Comparison of ENCODE assay signal across 8 cellular contexts in the genomic region with DNA sequence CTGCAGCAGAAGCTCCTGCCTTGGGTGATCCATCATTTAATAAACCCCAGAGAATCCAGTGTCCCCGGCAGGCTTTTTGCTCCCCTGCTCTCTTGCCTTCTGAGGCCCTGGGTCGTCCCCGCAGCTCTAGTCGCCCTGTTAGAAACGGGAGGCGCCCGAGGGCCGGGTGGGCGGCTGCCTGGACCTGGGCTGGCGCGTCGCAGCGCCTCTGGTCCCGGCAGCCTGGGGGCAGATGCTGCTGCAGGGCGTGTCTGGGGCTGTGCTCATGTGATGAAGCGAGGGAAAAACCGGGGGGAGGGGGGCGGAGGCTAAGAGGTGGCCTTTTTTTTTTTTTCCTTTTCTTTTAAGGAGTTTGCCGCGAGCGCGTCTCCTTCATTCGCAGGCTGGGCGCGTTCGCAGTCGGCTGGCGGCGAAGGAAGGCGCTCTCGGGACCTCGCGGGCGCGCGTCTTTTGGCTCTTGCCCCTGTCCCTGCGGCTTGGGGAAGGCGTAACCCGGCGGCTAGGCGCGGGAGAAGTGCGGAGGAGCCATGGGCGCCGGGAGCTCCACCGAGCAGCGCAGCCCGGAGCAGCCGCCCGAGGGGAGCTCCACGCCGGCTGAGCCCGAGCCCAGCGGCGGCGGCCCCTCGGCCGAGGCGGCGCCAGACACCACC. TPM values are rescaled to one million over a fixed set of nuclear protein-coding genes. Genes with fewer than 3 reads are reported as not detected.
A peak's percentile ranks its signal among the peaks of the same experiment; 100 is the strongest.
DNase-seq lines count a peak whose midpoint lies in the region; ATAC-seq, FAIRE-seq and TF ChIP-seq lines count a peak whose summit lies in the region.

No MANE protein-coding gene starts in this region.

- no peak overlapping the region for H3K27ac ChIP-seq in CD4-positive, alpha-beta T cell (ENCODE audit: low read depth, low read length)
- H3K27ac ChIP-seq in HepG2 (ENCODE audit: extremely low read length, insufficient read depth, low read length): no peak overlapping the region

- CTCF ChIA-PET in CD4-positive, alpha-beta T cell (lab: Charles Lee): no interaction called here
- CTCF ChIA-PET in HepG2 (lab: Yijun Ruan, JAX; ENCODE audit: low intra/inter-chr PET ratio, low total read pairs): no interaction called here

- H3K27me3 Mint-ChIP-seq in CD4-positive, alpha-beta T cell: peaks cover 77% of the 10 kb centered on the region
- H3K27me3 Mint-ChIP-seq in T-helper 2 cell treated with Interferon-gamma antibody and Interleukin-4, amounts not matched to agents 5 μg/mL and 100 μg/mL, for 36 hours (ENCODE audit: low read depth): peaks cover 69% of the 10 kb centered on the region

- no peak overlapping the region for H3K9ac ChIP-seq in HepG2 (ENCODE audit: insufficient read depth, low read depth, low read length)

- peak overlapping the region; percentile 78 for H3K4me2 ChIP-seq in HepG2 (ENCODE audit: low read depth, low read length)

- no peaks in the 10 kb centered on the region for H3K36me3 Mint-ChIP-seq in CD4-positive, alpha-beta T cell (ENCODE audit: low read depth)
- no peaks in the 10 kb centered on the region for H3K36me3 Mint-ChIP-seq in T-helper 2 cell treated with Interferon-gamma antibody and Interleukin-4, amounts not matched to agents 5 μg/mL and 100 μg/mL, for 36 hours (ENCODE audit: low read depth)

- FAIRE-seq in HepG2 (lab: Jason Lieb, UNC): no peak

- TF ChIP-seq EP300 in HepG2 (IDR thresholded peaks at IDR 0.05; ENCODE audit: low read depth in 2 of 2, low read length in 2 of 2): no peak
- no peak for TF ChIP-seq EP300 in HepG2 (CRISPR knock-in tag; IDR thresholded peaks at IDR 0.05; ENCODE audit: borderline replicate concordance)

- no peak for TF ChIP-seq POLR2A in HepG2 (IDR thresholded peaks at IDR 0.05; ENCODE audit: insufficient read depth in 1 of 2, low read depth in 2 of 2, low read length in 2 of 2)

- no TSS peak for BruUV-seq in HepG2 (replicated peaks; lab: Mats Ljungman, UMichigan)

- H3K36me3 ChIP-seq in HepG2 (replicated peaks in 1 of 2; ENCODE audit: control insufficient read depth in 1 of 2, insufficient read depth in 2 of 2, low read length in 2 of 2): no peaks in the 10 kb centered on the region

- H3K4me3 ChIP-seq in HepG2 (replicated peaks in 1 of 3; ENCODE audit: insufficient read depth in 1 of 3, low read depth in 2 of 3, low read length in 3 of 3): peak overlapping the region; percentile 53 to 72 (median 65); a peak in 5 of 6 replicates

- no peak for TF ChIP-seq CTCF in CD4-positive, alpha-beta T cell (IDR thresholded peaks at IDR 0.05)
- peak; percentile 26; the same call in 1 of the 2 replicates for TF ChIP-seq CTCF in HepG2 (CRISPR knock-in tag; IDR thresholded peaks at IDR 0.05)

- in situ Hi-C loops in HepG2 (cut with HindIII; ENCODE audit: extremely low pct_ligation_motif_present, low pct_unique_long_range_greater_than_20kb): no loop called here

- H3K4me1 Mint-ChIP-seq in CD4-positive, alpha-beta T cell (ENCODE audit: low read depth): peaks cover 15% of the 10 kb centered on the region
- peaks cover 8% of the 10 kb centered on the region for H3K4me1 Mint-ChIP-seq in T-helper 2 cell treated with Interferon-gamma antibody and Interleukin-4, amounts not matched to agents 5 μg/mL and 100 μg/mL, for 36 hours (ENCODE audit: low read depth)

- H4K20me1 ChIP-seq in HepG2 (ENCODE audit: insufficient read depth, low read length): no peaks in the 10 kb centered on the region

- 10% methylated on average over 38 of the region's 60 CpGs for WGBS in HepG2 (ENCODE audit: low lambda C conversion rate)

- H3K4me3 Mint-ChIP-seq in CD4-positive, alpha-beta T cell: peak overlapping the region; percentile 80
- peak overlapping the region; percentile 91 for H3K4me3 Mint-ChIP-seq in T-helper 2 cell treated with Interferon-gamma antibody and Interleukin-4, amounts not matched to agents 5 μg/mL and 100 μg/mL, for 36 hours

- no peak for DNase-seq in CD4-positive, alpha-beta T cell
- DNase-seq in HS-5 (ENCODE audit: low read depth) (peak; percentile 55), dermis microvascular lymphatic vessel endothelial cell (ENCODE audit: low read depth in 2 of 2) (peak; percentile 56 to 85), HepG2 (ENCODE audit: low spot score) (no peak), HT-29 (ENCODE audit: low spot score) (no peak), NCI-H2029 treated with DMSO at 0.1 percent for 48 hours (lab: John Stamatoyannopoulos, UW) (no peak)
- peak; percentile 52 for DNase-seq in T-helper 2 cell treated with Interferon-gamma antibody and Interleukin-4, amounts not matched to agents 5 μg/mL and 100 μg/mL, for 36 hours (ENCODE audit: low spot score)
- DNase-seq in stimulated activated CD4-positive, alpha-beta T cell treated with anti-CD3 and anti-CD28 coated beads, Interleukin-2, amount 100 ng/mL, for 48 hours: peak; percentile 29 to 33

- TF ChIP-seq RAD21 in HepG2 (CRISPR knock-in tag; IDR thresholded peaks at IDR 0.05): no peak

- H3K27me3 ChIP-seq in CD4-positive, alpha-beta T cell (ENCODE audit: control insufficient read depth, insufficient read depth, low read length): peaks cover 57% of the 10 kb centered on the region
- peaks cover 6 to 48% of the 10 kb centered on the region in 2 experiments for H3K27me3 ChIP-seq in HepG2 (ENCODE audit: control insufficient read depth in 1 of 2, insufficient read depth in 2 of 2, low read length in 2 of 2)

- intact Hi-C loops in CD4-positive, alpha-beta T cell (cut with DNase I, micrococcal nuclease): no loop called here
- intact Hi-C loops in HepG2 (cut with micrococcal nuclease; ENCODE audit: unreplicated experiment): no loop called here

- H3K4me1 ChIP-seq in HepG2 (ENCODE audit: insufficient read depth, low read length): peaks cover 9% of the 10 kb centered on the region

- H3K79me2 ChIP-seq in HepG2 (ENCODE audit: insufficient read depth, low read length): no peaks in the 10 kb centered on the region

- POLR2A ChIA-PET in CD4-positive, alpha-beta T cell (lab: Charles Lee): no interaction called here
- POLR2A ChIA-PET in HepG2 (lab: Yijun Ruan, JAX): no interaction called here

- no peak overlapping the region for H3K27ac Mint-ChIP-seq in CD4-positive, alpha-beta T cell
- peak overlapping the region; percentile 86 for H3K27ac Mint-ChIP-seq in T-helper 2 cell treated with Interferon-gamma antibody and Interleukin-4, amounts not matched to agents 5 μg/mL and 100 μg/mL, for 36 hours

- no peaks in the 10 kb centered on the region for H3K9me3 Mint-ChIP-seq in CD4-positive, alpha-beta T cell
- no peaks in the 10 kb centered on the region for H3K9me3 Mint-ChIP-seq in T-helper 2 cell treated with Interferon-gamma antibody and Interleukin-4, amounts not matched to agents 5 μg/mL and 100 μg/mL, for 36 hours

- no peak for ATAC-seq in CD4-positive, alpha-beta T cell (ENCODE audit: poor library complexity)
- ATAC-seq in HepG2: peak; percentile 91

- H3K9me3 ChIP-seq in CD4-positive, alpha-beta T cell (ENCODE audit: control insufficient read depth, low read length): no peaks in the 10 kb centered on the region
- H3K9me3 ChIP-seq in HepG2 (ENCODE audit: low read length): no peaks in the 10 kb centered on the region

- H2AFZ ChIP-seq in HepG2 (ENCODE audit: low read length): no peak overlapping the region

TF ChIP-seq in HepG2, 621 proteins besides CTCF, POLR2A, EP300 and RAD21 (continues in another document):
- no peak for TF ChIP-seq POLR2G (IDR thresholded peaks at IDR 0.05; ENCODE audit: low read depth, low read length)
- no peak for TF ChIP-seq MTF2 (CRISPR knock-in tag; IDR thresholded peaks at IDR 0.05; ENCODE audit: borderline replicate concordance)
- no peak for TF ChIP-seq ZNF10 (CRISPR knock-in tag; IDR thresholded peaks at IDR 0.05; ENCODE audit: borderline replicate concordance, low read depth)
- TF ChIP-seq, protein P1, sequence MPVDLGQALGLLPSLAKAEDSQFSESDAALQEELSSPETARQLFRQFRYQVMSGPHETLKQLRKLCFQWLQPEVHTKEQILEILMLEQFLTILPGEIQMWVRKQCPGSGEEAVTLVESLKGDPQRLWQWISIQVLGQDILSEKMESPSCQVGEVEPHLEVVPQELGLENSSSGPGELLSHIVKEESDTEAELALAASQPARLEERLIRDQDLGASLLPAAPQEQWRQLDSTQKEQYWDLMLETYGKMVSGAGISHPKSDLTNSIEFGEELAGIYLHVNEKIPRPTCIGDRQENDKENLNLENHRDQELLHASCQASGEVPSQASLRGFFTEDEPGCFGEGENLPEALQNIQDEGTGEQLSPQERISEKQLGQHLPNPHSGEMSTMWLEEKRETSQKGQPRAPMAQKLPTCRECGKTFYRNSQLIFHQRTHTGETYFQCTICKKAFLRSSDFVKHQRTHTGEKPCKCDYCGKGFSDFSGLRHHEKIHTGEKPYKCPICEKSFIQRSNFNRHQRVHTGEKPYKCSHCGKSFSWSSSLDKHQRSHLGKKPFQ (CRISPR knock-in tag; IDR thresholded peaks at IDR 0.05; ENCODE audit: insufficient replicate concordance): no peak
- TF ChIP-seq SRSF1 (optimal IDR thresholded peaks at IDR 0.05; ENCODE audit: low read depth, low read length): peak; percentile 36
- 0 out of 2 replicates have a peak, but pooled peaks have one; percentile 8 for TF ChIP-seq EED (CRISPR knock-in tag; IDR thresholded peaks at IDR 0.05)

RNA-seq across cellular contexts. Expression of gene AKAP12, which starts 0.4 kb away (rescaled TPM):
- under 1 TPM; 0.03 to 0.05 TPM for total RNA-seq in CD4-positive, alpha-beta T cell
- total RNA-seq in dermis microvascular lymphatic vessel endothelial cell (314 and 444 TPM in 2 replicates), HepG2 (2016; rRNA removed; fragmentation: Illumina TruSeq; extraction: Trizol) (10.6 and 14.9 TPM in 2 replicates)
- total RNA-seq in HepG2 (2016; cell fraction: cytosol; rRNA removed; fragmentation: Illumina TruSeq; extraction: Trizol; ENCODE audit: low read depth): 0.61 and 0.71 TPM in 2 replicates
- total RNA-seq in HepG2 (2016; cell fraction: insoluble cytoplasmic fraction; rRNA removed; fragmentation: Illumina TruSeq; extraction: Trizol): 10.5 and 13.6 TPM in 2 replicates
- total RNA-seq in HepG2 (2016; cell fraction: membrane; rRNA removed; fragmentation: Illumina TruSeq; extraction: Trizol): 2.3 and 2.4 TPM in 2 replicates
- total RNA-seq in HepG2 (2016; cell fraction: nucleus; rRNA removed; fragmentation: Illumina TruSeq; extraction: Trizol): 8.7 and 9.9 TPM in 2 replicates
- 19.0 and 22.6 TPM in 2 replicates for polyA plus RNA-seq in HepG2 (2011; rRNA removed)
- 12.8 and 22.5 TPM in 2 replicates for polyA plus RNA-seq in HepG2 (2011; cell fraction: cytosol; rRNA removed)
- polyA plus RNA-seq in HepG2 (2011; cell fraction: nucleus; rRNA removed): 19.6 and 24.6 TPM in 2 replicates
- 22.6 and 27.8 TPM in 2 replicates for polyA plus RNA-seq in HepG2 (2012)
- polyA plus RNA-seq in HepG2 (2016; cell fraction: cytosol; fragmentation: Illumina TruSeq; extraction: Trizol; ENCODE audit: low read depth): 0.62 and 0.64 TPM in 2 replicates
- 9.6 and 10.2 TPM in 2 replicates for polyA plus RNA-seq in HepG2 (2016; cell fraction: insoluble cytoplasmic fraction; fragmentation: Illumina TruSeq; extraction: Trizol; ENCODE audit: low read depth)
- polyA plus RNA-seq in HepG2 (2016; cell fraction: membrane; fragmentation: Illumina TruSeq; extraction: Trizol; ENCODE audit: low read depth): 0.62 and 0.70 TPM in 2 replicates
- polyA plus RNA-seq in HepG2 (2016; cell fraction: nucleus; fragmentation: Illumina TruSeq; extraction: Trizol; ENCODE audit: insufficient read depth, low read depth): 11.6 and 13.0 TPM in 2 replicates
- polyA minus RNA-seq in HepG2 (2011; rRNA and poly(A)+ RNA removed; ENCODE audit: low replicate concordance): 2.0 and 6.0 TPM in 2 replicates
- 31.8 and 49.5 TPM in 2 replicates for polyA minus RNA-seq in HepG2 (2011; cell fraction: cytosol; rRNA and poly(A)+ RNA removed)
- 15.5 and 26.4 TPM in 2 replicates for polyA minus RNA-seq in HepG2 (2011; cell fraction: nucleus; rRNA and poly(A)+ RNA removed)
- total RNA-seq in HT-29 (2014; rRNA removed; shearing (Covaris generic)): 0.46 and 1.4 TPM in 2 replicates

Comparison
In these comparisons a context has a peak if more than half of its experiments do, and no peak if none do; other contexts are left out.
1. DNase-seq: peak in HS-5 (single experiment), T-helper 2 cell treated with Interferon-gamma antibody and Interleukin-4, amounts not matched to agents 5 μg/mL and 100 μg/mL, for 36 hours (single experiment), dermis microvascular lymphatic vessel endothelial cell (2 of 2) and stimulated activated CD4-positive, alpha-beta T cell treated with anti-CD3 and anti-CD28 coated beads, Interleukin-2, amount 100 ng/mL, for 48 hours (2 of 2); none in CD4-positive, alpha-beta T cell (0 of 10), HepG2 (single experiment), HT-29 (single experiment) and NCI-H2029 treated with DMSO at 0.1 percent for 48 hours (single experiment).
2. RNA of gene AKAP12, which starts 0.4 kb away (total RNA-seq): 314 to 444 TPM in dermis microvascular lymphatic vessel endothelial cell; 0.61 to 14.9 TPM in HepG2, 0.46 to 1.4 TPM in HT-29 and 0.03 to 0.05 TPM in CD4-positive, alpha-beta T cell; every median in the first group is over 10 times any median in the second.